In genomic region chr17:2337811-2338657, GRCh38 we compare ENCODE assay signal across 8 cellular contexts. TPM values are rescaled to one million over a fixed set of nuclear protein-coding genes. Genes with fewer than 3 reads are reported as not detected.
DNase-seq lines count a peak whose midpoint lies in the region; ATAC-seq and TF ChIP-seq lines count a peak whose summit lies in the region.

No MANE protein-coding gene starts in this region.

- CTCF ChIA-PET in HEK293 (lab: Yijun Ruan, JAX): interaction anchor here (0.6 to 10.9 kb wide), 5 partner anchors 11 to 284 kb away, joined by 3 to 110 read pairs (median 4); no protein-coding TSS in a partner anchor
- CTCF ChIA-PET in activated naive CD4-positive, alpha-beta T cell treated with anti-CD3 and anti-CD28 coated beads, Interleukin-2, amount 10 ng/mL, durations not matched to agents 7 days and 5 days (lab: Charles Lee): interaction anchor here (0.5 to 1.8 kb wide), 5 partner anchors 13 to 540 kb away, joined by 3 to 8 read pairs (median 4); partner anchors contain the start of gene HIC1

- no peaks in the 10 kb centered on the region for H3K27me3 Mint-ChIP-seq in activated naive CD4-positive, alpha-beta T cell treated with anti-CD3 and anti-CD28 coated beads, Interleukin-2, amount 10 ng/mL, durations not matched to agents 7 days and 5 days

- peaks cover 13% of the 10 kb centered on the region for H3K36me3 Mint-ChIP-seq in activated naive CD4-positive, alpha-beta T cell treated with anti-CD3 and anti-CD28 coated beads, Interleukin-2, amount 10 ng/mL, durations not matched to agents 7 days and 5 days

- peak overlapping the region; percentile 87 for H3K27ac ChIP-seq in HEK293 (ENCODE audit: extremely low read depth, low read depth, low read length)
- peak overlapping the region; percentile 80 to 88 (median 85) for H3K27ac ChIP-seq in Peyer's patch
- H3K27ac ChIP-seq in upper lobe of left lung: peak overlapping the region; percentile 77 to 88 (median 86)

- peak; percentile 28 to 46 for TF ChIP-seq POLR2A in Peyer's patch (IDR thresholded peaks at IDR 0.05)
- peak in 2 of 4 donors; percentile 46 to 58 for TF ChIP-seq POLR2A in upper lobe of left lung (IDR thresholded peaks at IDR 0.05)

- H3K4me3 ChIP-seq in HEK293 (ENCODE audit: low read depth, low read length): peak overlapping the region; percentile 56
- peak overlapping the region; percentile 85 to 97 (median 96) for H3K4me3 ChIP-seq in Peyer's patch
- peak overlapping the region; percentile 95 to 100 (median 98) for H3K4me3 ChIP-seq in upper lobe of left lung

- H3K4me3 Mint-ChIP-seq in activated naive CD4-positive, alpha-beta T cell treated with anti-CD3 and anti-CD28 coated beads, Interleukin-2, amount 10 ng/mL, durations not matched to agents 7 days and 5 days: peak overlapping the region; percentile 97

- H3K27ac Mint-ChIP-seq in activated naive CD4-positive, alpha-beta T cell treated with anti-CD3 and anti-CD28 coated beads, Interleukin-2, amount 10 ng/mL, durations not matched to agents 7 days and 5 days: peak overlapping the region; percentile 58

- ATAC-seq in upper lobe of left lung (ENCODE audit: low FRiP score in 2 of 2): peak; percentile 41 to 73
- ATAC-seq in GM21526 (IDR thresholded peaks at IDR 0.05; ENCODE audit: low FRiP score, unreplicated experiment): no peak

- peaks cover 25 to 33% of the 10 kb centered on the region in 2 experiments for H3K36me3 ChIP-seq in HEK293 (ENCODE audit: control insufficient read depth in 2 of 2, insufficient read depth in 1 of 2, low read length in 2 of 2)
- peaks cover 0 to 23% (median 0%) of the 10 kb centered on the region in 3 donors for H3K36me3 ChIP-seq in Peyer's patch
- H3K36me3 ChIP-seq in upper lobe of left lung: peaks cover 0 to 37% (median 17%) of the 10 kb centered on the region in 4 donors

- H3K9me3 ChIP-seq in HEK293 (ENCODE audit: control insufficient read depth, insufficient read depth, low read depth, low read length) (no peaks in the 10 kb centered on the region), Peyer's patch (no peaks in the 10 kb centered on the region), upper lobe of left lung (no peaks in the 10 kb centered on the region)

- 8 to 22% methylated on average over 4 to 25 of the region's 60 CpGs for WGBS in upper lobe of left lung, 2 donors

- H3K27me3 ChIP-seq in Peyer's patch (no peaks in the 10 kb centered on the region), upper lobe of left lung (no peaks in the 10 kb centered on the region)

- TF ChIP-seq EP300 in upper lobe of left lung (IDR thresholded peaks at IDR 0.05): no peak

- H3K9me3 Mint-ChIP-seq in activated naive CD4-positive, alpha-beta T cell treated with anti-CD3 and anti-CD28 coated beads, Interleukin-2, amount 10 ng/mL, durations not matched to agents 7 days and 5 days: no peaks in the 10 kb centered on the region

- POLR2A ChIA-PET in HEK293 (lab: Yijun Ruan, JAX): interaction anchor here (0.6 to 4.0 kb wide), 8 partner anchors 9 to 292 kb away, joined by 3 to 49 read pairs (median 6); partner anchors contain the start of genes SMG6 and SRR

- H3K4me1 Mint-ChIP-seq in activated naive CD4-positive, alpha-beta T cell treated with anti-CD3 and anti-CD28 coated beads, Interleukin-2, amount 10 ng/mL, durations not matched to agents 7 days and 5 days: peaks cover 38% of the 10 kb centered on the region

- DNase-seq in D341Med (ENCODE audit: low spot score): peak; percentile 80
- DNase-seq in Peyer's patch: peak; percentile 55 to 83 (median 77)
- peak; percentile 71 for DNase-seq in activated naive CD4-positive, alpha-beta T cell treated with anti-CD3 and anti-CD28 coated beads, Interleukin-2, amount 10 ng/mL, durations not matched to agents 7 days and 5 days
- peak; percentile 72 for DNase-seq in germinal center (ENCODE audit: low spot score)
- DNase-seq in nucleus accumbens (lab: John Stamatoyannopoulos, UW): peak in 39 of 56 donors; percentile 14 to 74 (median 38)
- peak; percentile 78 to 94 for DNase-seq in upper lobe of left lung

- TF ChIP-seq CTCF in HEK293 (tag by site-specific recombination; IDR thresholded peaks at IDR 0.05): no peak; the same call in 1 of the 2 replicates
- TF ChIP-seq CTCF in Peyer's patch (IDR thresholded peaks at IDR 0.05): no peak
- TF ChIP-seq CTCF in upper lobe of left lung (IDR thresholded peaks at IDR 0.05): peak in 1 of 6 experiments; percentile 11

- peaks cover 14% of the 10 kb centered on the region for H3K4me1 ChIP-seq in HEK293 (ENCODE audit: control insufficient read depth, insufficient read depth, low read length)
- H3K4me1 ChIP-seq in Peyer's patch: peaks cover 0 to 17% (median 6%) of the 10 kb centered on the region in 4 donors
- peaks cover 12 to 25% (median 16%) of the 10 kb centered on the region in 4 donors for H3K4me1 ChIP-seq in upper lobe of left lung

TF ChIP-seq in HEK293, 187 proteins besides CTCF, POLR2A, EP300 and RAD21 (continues in another document):
- TF ChIP-seq PRDM2 (tag by site-specific recombination; IDR thresholded peaks at IDR 0.05; ENCODE audit: borderline replicate concordance) (no peak), GLIS2 (tag by site-specific recombination; IDR thresholded peaks at IDR 0.05) (peak; percentile 58), SP3 (tag by site-specific recombination; IDR thresholded peaks at IDR 0.05) (peak; percentile 54), ZFP69B (tag by site-specific recombination; IDR thresholded peaks at IDR 0.05) (no peak), GLIS1 (tag by site-specific recombination; IDR thresholded peaks at IDR 0.05) (peak; percentile 61), ZIC2 (tag by site-specific recombination; IDR thresholded peaks at IDR 0.05) (peak; percentile 62; the same call in 1 of the 2 replicates), ZNF214 (tag by site-specific recombination; IDR thresholded peaks at IDR 0.05; ENCODE audit: borderline replicate concordance) (no peak), ZNF335 (tag by site-specific recombination; conservative IDR thresholded peaks at IDR 0.05) (peak; percentile 70), BCL11A (tag by site-specific recombination; IDR thresholded peaks at IDR 0.05; ENCODE audit: low read depth) (no peak), KLF10 (tag by site-specific recombination; IDR thresholded peaks at IDR 0.05) (0 out of 2 replicates have a peak, but pooled peaks have one; percentile 41), ATF2 (tag by site-specific recombination; IDR thresholded peaks at IDR 0.05; ENCODE audit: low read depth) (no peak)

RNA-seq across cellular contexts. Expression of gene SGSM2, which starts 0.7 kb away (rescaled TPM):
- total RNA-seq in Peyer's patch (100 to 1,000 TPM in 3 of 4 donors, 10 to 100 TPM in 1; 48.5 to 151 (median 113) TPM), upper lobe of left lung (100 to 1,000 TPM in 2 of 6 donors, 10 to 100 TPM in 4; 53.1 to 313 (median 60.1) TPM)

RNA-seq across cellular contexts. Expression of gene TSR1, which starts 1.8 kb away (rescaled TPM):
- total RNA-seq in Peyer's patch (10 to 100 TPM in 3 of 4 donors, 1 to 10 TPM in 1; 5.6 to 87.5 (median 28.6) TPM), upper lobe of left lung (10 to 100 TPM; 15.8 to 52.4 (median 23.6) TPM)

RNA-seq across cellular contexts. Expression of gene SRR, which starts 34.3 kb away (rescaled TPM):
- total RNA-seq in Peyer's patch: 10 to 100 TPM in 1 of 4 donors, 1 to 10 TPM in 3; 2.1 to 27.2 (median 5.5) TPM
- total RNA-seq in upper lobe of left lung: 10 to 100 TPM in 2 of 6 donors, 1 to 10 TPM in 4; 5.9 to 13.0 (median 8.5) TPM

RNA-seq across cellular contexts. Expression of gene SMG6, which starts 34.4 kb away (rescaled TPM):
- 100 to 1,000 TPM in 1 of 4 donors, 10 to 100 TPM in 3; 33.3 to 139 (median 67.4) TPM for total RNA-seq in Peyer's patch
- total RNA-seq in upper lobe of left lung: 100 to 1,000 TPM in 1 of 6 donors, 10 to 100 TPM in 5; 29.9 to 126 (median 30.5) TPM
